ENCODE assay signal across 18 cellular contexts in genomic region chr15:84722628-84723027, GRCh38.
"Had no signal": no experiment of that assay in that cellular context is flagged by ENCODE, and none has a peak within 500 bp of the region (broad histone marks: within the 10 kb centered on the region; RNA-seq: fewer than 3 reads in every experiment).

No MANE protein-coding gene starts in this region.

- H2AFZ ChIP-seq: parathyroid adenoma had no signal

- H3K27ac Mint-ChIP-seq: activated naive CD8-positive, alpha-beta T cell treated with anti-CD3 and anti-CD28 coated beads for 36 hours had no signal

- ATAC-seq: left lobe of liver, sciatic nerve had no signal

- H3K4me3 Mint-ChIP-seq: activated naive CD8-positive, alpha-beta T cell treated with anti-CD3 and anti-CD28 coated beads for 36 hours; activated T-helper 1 cell treated with anti-CD3 and anti-CD28 coated beads, Interleukin-12 subunit alpha, Interleukin-12 subunit beta, Interleukin-2, Interleukin-4 antibody, amounts not matched to agents 30 ng/mL and 10 ng/mL and 1 ng/mL, durations not matched to agents 14 hours and 24 hours and 36 hours had no signal

- H3K4me3 ChIP-seq: dorsolateral prefrontal cortex, lung, smooth muscle cell had no signal

- H3K9me3 Mint-ChIP-seq: activated naive CD8-positive, alpha-beta T cell treated with anti-CD3 and anti-CD28 coated beads for 36 hours; activated T-helper 1 cell treated with anti-CD3 and anti-CD28 coated beads, Interleukin-12 subunit alpha, Interleukin-12 subunit beta, Interleukin-2, Interleukin-4 antibody, amounts not matched to agents 30 ng/mL and 10 ng/mL and 1 ng/mL, durations not matched to agents 14 hours and 24 hours and 36 hours had no signal

- H3K27ac ChIP-seq: dorsolateral prefrontal cortex, parathyroid adenoma had no signal

- DNase-seq: activated CD4-positive, alpha-beta T cell treated with anti-CD3 and anti-CD28 coated beads, Interleukin-2, amount 50 U/mL, for 4 hours; activated gamma-delta T cell treated with Interleukin-2 at 50 U/mL for 16 hours; activated naive CD8-positive, alpha-beta T cell treated with anti-CD3 and anti-CD28 coated beads for 36 hours; activated T-cell treated with anti-CD3 and anti-CD28 coated beads for 4 hours; amniotic stem cell; central memory CD4-positive, alpha-beta T cell; dorsolateral prefrontal cortex; erythroblast; hypothalamus; islet precursor cell; stimulated activated CD4-positive, alpha-beta T cell treated with anti-CD3 and anti-CD28 coated beads, Interleukin-4, amount 100 ng/mL, for 4 hours; stimulated activated naive CD4-positive, alpha-beta T cell had no signal

- H3K4me1 ChIP-seq: parathyroid adenoma had no signal

- H3K36me3 Mint-ChIP-seq: activated naive CD8-positive, alpha-beta T cell treated with anti-CD3 and anti-CD28 coated beads for 36 hours had no signal

- H3K4me2 ChIP-seq: smooth muscle cell had no signal

- H3K79me2 ChIP-seq: parathyroid adenoma had no signal

- H3K27me3 Mint-ChIP-seq: activated naive CD8-positive, alpha-beta T cell treated with anti-CD3 and anti-CD28 coated beads for 36 hours had no signal

- H3K9ac ChIP-seq: parathyroid adenoma had no signal

- H3K27me3 ChIP-seq: dorsolateral prefrontal cortex had no signal
